Comparison of ENCODE assay signal across 1 cellular context in the genomic region with DNA sequence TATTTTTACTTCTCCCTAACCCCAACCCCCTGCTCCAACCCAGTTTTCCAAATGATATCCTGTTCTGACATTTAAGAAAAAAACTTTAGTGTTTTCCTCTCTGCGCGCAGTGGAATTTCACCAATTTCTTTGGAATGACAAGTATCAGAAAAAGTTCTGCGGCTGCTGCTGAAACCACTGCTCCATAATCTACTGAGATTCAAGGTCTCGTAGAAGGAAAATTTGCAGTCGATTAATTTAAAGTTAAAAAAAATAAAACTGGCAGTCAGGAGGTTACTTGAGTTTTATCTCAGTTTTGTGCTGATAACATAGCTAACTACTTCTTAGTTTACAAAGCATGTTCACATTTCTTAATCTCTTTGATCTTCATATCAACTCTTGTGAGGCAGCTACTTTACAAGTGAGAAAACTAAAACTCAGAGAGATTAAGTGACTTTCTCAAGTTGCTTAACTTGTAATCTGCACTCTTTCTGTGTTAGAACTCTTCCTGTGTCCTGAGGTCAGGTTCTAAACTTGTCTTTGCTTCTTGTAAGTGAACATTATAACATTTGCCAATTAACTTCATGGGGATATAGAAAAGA.
TF ChIP-seq lines count a peak whose summit lies in the region.

No MANE protein-coding gene starts in this region.

TF ChIP-seq in GM23338, 12 proteins besides CTCF, POLR2A, EP300 and RAD21 (continued from another document):
- TF ChIP-seq, protein P1, sequence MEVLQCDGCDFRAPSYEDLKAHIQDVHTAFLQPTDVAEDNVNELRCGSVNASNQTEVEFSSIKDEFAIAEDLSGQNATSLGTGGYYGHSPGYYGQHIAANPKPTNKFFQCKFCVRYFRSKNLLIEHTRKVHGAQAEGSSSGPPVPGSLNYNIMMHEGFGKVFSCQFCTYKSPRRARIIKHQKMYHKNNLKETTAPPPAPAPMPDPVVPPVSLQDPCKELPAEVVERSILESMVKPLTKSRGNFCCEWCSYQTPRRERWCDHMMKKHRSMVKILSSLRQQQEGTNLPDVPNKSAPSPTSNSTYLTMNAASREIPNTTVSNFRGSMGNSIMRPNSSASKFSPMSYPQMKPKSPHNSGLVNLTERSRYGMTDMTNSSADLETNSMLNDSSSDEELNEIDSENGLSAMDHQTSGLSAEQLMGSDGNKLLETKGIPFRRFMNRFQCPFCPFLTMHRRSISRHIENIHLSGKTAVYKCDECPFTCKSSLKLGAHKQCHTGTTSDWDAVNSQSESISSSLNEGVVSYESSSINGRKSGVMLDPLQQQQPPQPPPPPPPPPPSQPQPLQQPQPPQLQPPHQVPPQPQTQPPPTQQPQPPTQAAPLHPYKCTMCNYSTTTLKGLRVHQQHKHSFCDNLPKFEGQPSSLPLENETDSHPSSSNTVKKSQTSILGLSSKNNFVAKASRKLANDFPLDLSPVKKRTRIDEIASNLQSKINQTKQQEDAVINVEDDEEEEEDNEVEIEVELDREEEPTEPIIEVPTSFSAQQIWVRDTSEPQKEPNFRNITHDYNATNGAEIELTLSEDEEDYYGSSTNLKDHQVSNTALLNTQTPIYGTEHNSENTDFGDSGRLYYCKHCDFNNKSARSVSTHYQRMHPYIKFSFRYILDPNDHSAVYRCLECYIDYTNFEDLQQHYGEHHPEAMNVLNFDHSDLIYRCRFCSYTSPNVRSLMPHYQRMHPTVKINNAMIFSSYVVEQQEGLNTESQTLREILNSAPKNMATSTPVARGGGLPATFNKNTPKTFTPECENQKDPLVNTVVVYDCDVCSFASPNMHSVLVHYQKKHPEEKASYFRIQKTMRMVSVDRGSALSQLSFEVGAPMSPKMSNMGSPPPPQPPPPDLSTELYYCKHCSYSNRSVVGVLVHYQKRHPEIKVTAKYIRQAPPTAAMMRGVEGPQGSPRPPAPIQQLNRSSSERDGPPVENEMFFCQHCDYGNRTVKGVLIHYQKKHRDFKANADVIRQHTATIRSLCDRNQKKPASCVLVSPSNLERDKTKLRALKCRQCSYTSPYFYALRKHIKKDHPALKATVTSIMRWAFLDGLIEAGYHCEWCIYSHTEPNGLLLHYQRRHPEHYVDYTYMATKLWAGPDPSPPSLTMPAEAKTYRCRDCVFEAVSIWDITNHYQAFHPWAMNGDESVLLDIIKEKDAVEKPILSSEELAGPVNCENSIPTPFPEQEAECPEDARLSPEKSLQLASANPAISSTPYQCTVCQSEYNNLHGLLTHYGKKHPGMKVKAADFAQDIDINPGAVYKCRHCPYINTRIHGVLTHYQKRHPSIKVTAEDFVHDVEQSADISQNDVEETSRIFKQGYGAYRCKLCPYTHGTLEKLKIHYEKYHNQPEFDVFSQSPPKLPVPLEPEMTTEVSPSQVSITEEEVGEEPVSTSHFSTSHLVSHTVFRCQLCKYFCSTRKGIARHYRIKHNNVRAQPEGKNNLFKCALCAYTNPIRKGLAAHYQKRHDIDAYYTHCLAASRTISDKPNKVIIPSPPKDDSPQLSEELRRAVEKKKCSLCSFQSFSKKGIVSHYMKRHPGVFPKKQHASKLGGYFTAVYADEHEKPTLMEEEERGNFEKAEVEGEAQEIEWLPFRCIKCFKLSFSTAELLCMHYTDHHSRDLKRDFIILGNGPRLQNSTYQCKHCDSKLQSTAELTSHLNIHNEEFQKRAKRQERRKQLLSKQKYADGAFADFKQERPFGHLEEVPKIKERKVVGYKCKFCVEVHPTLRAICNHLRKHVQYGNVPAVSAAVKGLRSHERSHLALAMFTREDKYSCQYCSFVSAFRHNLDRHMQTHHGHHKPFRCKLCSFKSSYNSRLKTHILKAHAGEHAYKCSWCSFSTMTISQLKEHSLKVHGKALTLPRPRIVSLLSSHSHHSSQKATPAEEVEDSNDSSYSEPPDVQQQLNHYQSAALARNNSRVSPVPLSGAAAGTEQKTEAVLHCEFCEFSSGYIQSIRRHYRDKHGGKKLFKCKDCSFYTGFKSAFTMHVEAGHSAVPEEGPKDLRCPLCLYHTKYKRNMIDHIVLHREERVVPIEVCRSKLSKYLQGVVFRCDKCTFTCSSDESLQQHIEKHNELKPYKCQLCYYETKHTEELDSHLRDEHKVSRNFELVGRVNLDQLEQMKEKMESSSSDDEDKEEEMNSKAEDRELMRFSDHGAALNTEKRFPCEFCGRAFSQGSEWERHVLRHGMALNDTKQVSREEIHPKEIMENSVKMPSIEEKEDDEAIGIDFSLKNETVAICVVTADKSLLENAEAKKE (CRISPR knock-in tag; IDR thresholded peaks at IDR 0.05) = no peak
- TF ChIP-seq, protein P2, sequence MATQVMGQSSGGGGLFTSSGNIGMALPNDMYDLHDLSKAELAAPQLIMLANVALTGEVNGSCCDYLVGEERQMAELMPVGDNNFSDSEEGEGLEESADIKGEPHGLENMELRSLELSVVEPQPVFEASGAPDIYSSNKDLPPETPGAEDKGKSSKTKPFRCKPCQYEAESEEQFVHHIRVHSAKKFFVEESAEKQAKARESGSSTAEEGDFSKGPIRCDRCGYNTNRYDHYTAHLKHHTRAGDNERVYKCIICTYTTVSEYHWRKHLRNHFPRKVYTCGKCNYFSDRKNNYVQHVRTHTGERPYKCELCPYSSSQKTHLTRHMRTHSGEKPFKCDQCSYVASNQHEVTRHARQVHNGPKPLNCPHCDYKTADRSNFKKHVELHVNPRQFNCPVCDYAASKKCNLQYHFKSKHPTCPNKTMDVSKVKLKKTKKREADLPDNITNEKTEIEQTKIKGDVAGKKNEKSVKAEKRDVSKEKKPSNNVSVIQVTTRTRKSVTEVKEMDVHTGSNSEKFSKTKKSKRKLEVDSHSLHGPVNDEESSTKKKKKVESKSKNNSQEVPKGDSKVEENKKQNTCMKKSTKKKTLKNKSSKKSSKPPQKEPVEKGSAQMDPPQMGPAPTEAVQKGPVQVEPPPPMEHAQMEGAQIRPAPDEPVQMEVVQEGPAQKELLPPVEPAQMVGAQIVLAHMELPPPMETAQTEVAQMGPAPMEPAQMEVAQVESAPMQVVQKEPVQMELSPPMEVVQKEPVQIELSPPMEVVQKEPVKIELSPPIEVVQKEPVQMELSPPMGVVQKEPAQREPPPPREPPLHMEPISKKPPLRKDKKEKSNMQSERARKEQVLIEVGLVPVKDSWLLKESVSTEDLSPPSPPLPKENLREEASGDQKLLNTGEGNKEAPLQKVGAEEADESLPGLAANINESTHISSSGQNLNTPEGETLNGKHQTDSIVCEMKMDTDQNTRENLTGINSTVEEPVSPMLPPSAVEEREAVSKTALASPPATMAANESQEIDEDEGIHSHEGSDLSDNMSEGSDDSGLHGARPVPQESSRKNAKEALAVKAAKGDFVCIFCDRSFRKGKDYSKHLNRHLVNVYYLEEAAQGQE (IDR thresholded peaks at IDR 0.05; ENCODE audit: unreplicated experiment) = no peak
- no peak for TF ChIP-seq EZH2 (IDR thresholded peaks at IDR 0.05; ENCODE audit: low read depth, unreplicated experiment)
- TF ChIP-seq POLR2AphosphoS5 (IDR thresholded peaks at IDR 0.05; ENCODE audit: low read depth) = no peak
- no peak for TF ChIP-seq EZH2phosphoT487 (IDR thresholded peaks at IDR 0.05; ENCODE audit: unreplicated experiment)
- TF ChIP-seq CREB1 (CRISPR knock-in tag; IDR thresholded peaks at IDR 0.05; ENCODE audit: low read depth) = no peak
- TF ChIP-seq ZNF331 (CRISPR knock-in tag; IDR thresholded peaks at IDR 0.05; ENCODE audit: low read depth) = no peak
- no peak for TF ChIP-seq ZNF114 (CRISPR knock-in tag; IDR thresholded peaks at IDR 0.05)
- TF ChIP-seq JUNB (IDR thresholded peaks at IDR 0.05; ENCODE audit: unreplicated experiment) = no peak
